Comparison of ENCODE assay signal across 10 cellular contexts in the genomic region with DNA sequence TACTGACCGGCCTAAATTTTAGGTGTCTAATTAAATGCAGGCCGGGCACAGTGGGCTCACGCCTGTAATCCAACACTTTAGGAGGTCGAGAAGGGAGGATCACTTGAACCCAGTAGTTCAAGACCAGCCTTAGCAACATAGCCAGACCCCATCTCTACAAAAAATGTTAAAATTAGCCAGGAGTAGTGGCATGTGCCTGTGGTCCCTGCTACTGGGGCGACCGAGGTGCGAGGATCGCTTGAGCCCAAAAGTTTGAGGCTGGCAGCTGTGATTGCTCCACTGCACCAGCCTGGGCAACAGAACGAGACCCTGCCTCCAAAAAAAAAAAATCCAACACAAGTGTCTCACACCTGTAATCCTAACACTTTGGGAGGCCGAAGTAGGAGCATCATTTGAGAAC. TPM values are rescaled to one million over a fixed set of nuclear protein-coding genes. Genes with fewer than 3 reads are reported as not detected.
DNase-seq lines count a peak whose midpoint lies in the region; ATAC-seq, FAIRE-seq and TF ChIP-seq lines count a peak whose summit lies in the region.
"Had no signal": no experiment of that assay in that cellular context is flagged by ENCODE, and none has a peak within 500 bp of the region (broad histone marks: within the 10 kb centered on the region; RNA-seq: fewer than 3 reads in every experiment).

No MANE protein-coding gene starts in this region.

- H4K91ac ChIP-seq in H9 (ENCODE audit: insufficient read length, low read depth, low read length) = no peak overlapping the region

- peak overlapping the region in 1 of 2 experiments; percentile 100; a peak in 2 of 6 replicates for H3K27ac ChIP-seq in A549
- H3K27ac ChIP-seq in H9 (ENCODE audit: insufficient read length, low read depth, low read length) = no peak overlapping the region

- no peak for TF ChIP-seq RAD21 in A549 (conservative IDR thresholded peaks at IDR 0.05 in 1 of 2, IDR thresholded peaks at IDR 0.05 in 1 of 2)

- no peak overlapping the region for H3K14ac ChIP-seq in H9 (ENCODE audit: insufficient read depth, low read length)

- H3K23me2 ChIP-seq in H9 (ENCODE audit: insufficient read length, low read depth, low read length, poor library complexity, severe bottlenecking) = no peaks in the 10 kb centered on the region

- H3K79me2 ChIP-seq in H9 (ENCODE audit: insufficient read depth, low read length) = peaks cover 11% of the 10 kb centered on the region; the same call in 1 of the 2 replicates

- H2BK15ac ChIP-seq in H9 (ENCODE audit: low read depth, low read length) = no peak overlapping the region

- H3K56ac ChIP-seq in H9 (ENCODE audit: insufficient read length, low read depth, low read length) = no peak overlapping the region

- H4K20me1 ChIP-seq in H9 (ENCODE audit: control insufficient read depth, insufficient read depth, insufficient read length) = no peaks in the 10 kb centered on the region

- H3K18ac ChIP-seq in H9 (ENCODE audit: insufficient read length, low read depth, low read length) = no peak overlapping the region

- H2BK120ac ChIP-seq in H9 (ENCODE audit: low read depth, low read length, poor library complexity, severe bottlenecking) = no peak overlapping the region

- DNase-seq in A549 (ENCODE audit: low read depth in 1 of 2, low spot score in 1 of 2) (no peak), H9 (no peak), naive B cell (no peak), kidney tubule cell (ENCODE audit: low spot score) (no peak), T-helper 9 cell (no peak), Kasumi-1 (lab: John Stamatoyannopoulos, UW) (no peak), HT-29 (ENCODE audit: low spot score) (no peak)
- DNase-seq in activated naive CD8-positive, alpha-beta T cell treated with anti-CD3 and anti-CD28 coated beads, Interleukin-2, amount 10 ng/mL, durations not matched to agents 7 days and 5 days = no peak

- H3K9me3 Mint-ChIP-seq in H9 = no peaks in the 10 kb centered on the region
- no peaks in the 10 kb centered on the region for H3K9me3 Mint-ChIP-seq in activated naive CD8-positive, alpha-beta T cell treated with anti-CD3 and anti-CD28 coated beads, Interleukin-2, amount 10 ng/mL, durations not matched to agents 7 days and 5 days
- no peaks in the 10 kb centered on the region for H3K9me3 Mint-ChIP-seq in naive B cell

- H3K9me3 ChIP-seq in A549 (no peaks in the 10 kb centered on the region), H9 (ENCODE audit: control insufficient read depth, low read depth, low read length) (no peaks in the 10 kb centered on the region)

- no peak for FAIRE-seq in A549 (lab: Jason Lieb, UNC)
- FAIRE-seq: TTC549 had no signal

- H3K27me3 Mint-ChIP-seq in H9 (ENCODE audit: low read depth) = no peaks in the 10 kb centered on the region
- H3K27me3 Mint-ChIP-seq in activated naive CD8-positive, alpha-beta T cell treated with anti-CD3 and anti-CD28 coated beads, Interleukin-2, amount 10 ng/mL, durations not matched to agents 7 days and 5 days = no peaks in the 10 kb centered on the region
- peaks cover 0 to 6% (median 3%) of the 10 kb centered on the region in 3 donors for H3K27me3 Mint-ChIP-seq in naive B cell

- H3T11ph ChIP-seq in H9 (ENCODE audit: low read length) = no peak overlapping the region

- CTCF ChIA-PET in A549 (lab: Yijun Ruan, JAX) = interaction anchor here (1.2 kb wide), 1 partner anchor 23 kb away, joined by 3 read pairs; no protein-coding TSS in a partner anchor

- H2BK12ac ChIP-seq in H9 (ENCODE audit: insufficient read length, low read depth, low read length) = no peak overlapping the region

- H3K36me3 Mint-ChIP-seq in H9 (ENCODE audit: insufficient read depth in 1 of 3, low read depth in 3 of 3) = peaks cover 0 to 3% (median 0%) of the 10 kb centered on the region in 3 experiments; a peak in 2 of 7 replicates
- peaks cover 2% of the 10 kb centered on the region for H3K36me3 Mint-ChIP-seq in activated naive CD8-positive, alpha-beta T cell treated with anti-CD3 and anti-CD28 coated beads, Interleukin-2, amount 10 ng/mL, durations not matched to agents 7 days and 5 days
- no peaks in the 10 kb centered on the region for H3K36me3 Mint-ChIP-seq in naive B cell

- no peak overlapping the region for H4K8ac ChIP-seq in H9 (replicated peaks; ENCODE audit: insufficient read length, low read depth, low read length)

- TF ChIP-seq CTCF in A549 (IDR thresholded peaks at IDR 0.05) (no peak), H9 (conservative IDR thresholded peaks at IDR 0.05) (no peak)

- 13% methylated on average over 10 of the region's 10 CpGs for WGBS in A549 (ENCODE audit: missing lambda C conversion rate)
- no CpG with 5 or more reads among the region's 10 CpGs for WGBS in H9 (ENCODE audit: extremely low coverage, insufficient read length, low lambda C conversion rate)

- no peak overlapping the region for H3K9ac ChIP-seq in H9 (ENCODE audit: extremely low read depth, insufficient read length, low read length)

- H2BK20ac ChIP-seq in H9 (ENCODE audit: low read depth, low read length, poor library complexity, severe bottlenecking) = no peak overlapping the region

- H2AK5ac ChIP-seq in H9 (ENCODE audit: insufficient read length, low read length) = no peak overlapping the region

- H2BK5ac ChIP-seq in H9 (ENCODE audit: insufficient read length, low read length) = no peak overlapping the region

- H3K4ac ChIP-seq in H9 (ENCODE audit: low read depth, low read length) = no peak overlapping the region

- H3K27ac Mint-ChIP-seq in H9 (no peak overlapping the region; a peak in 1 of 7 replicates), naive B cell (peak overlapping the region in 2 of 6 donors; percentile 47 to 73)
- H3K27ac Mint-ChIP-seq in activated naive CD8-positive, alpha-beta T cell treated with anti-CD3 and anti-CD28 coated beads, Interleukin-2, amount 10 ng/mL, durations not matched to agents 7 days and 5 days = no peak overlapping the region

- H3K79me1 ChIP-seq in H9 (ENCODE audit: insufficient read depth, low read depth, low read length, poor library complexity, severe bottlenecking) = peaks cover 3% of the 10 kb centered on the region

- POLR2A ChIA-PET in A549 (lab: Yijun Ruan, JAX) = interaction anchor here (0.6 kb wide), 1 partner anchor 222 kb away, joined by 3 read pairs; no protein-coding TSS in a partner anchor
- POLR2A ChIA-PET in activated naive CD8-positive, alpha-beta T cell treated with anti-CD3 and anti-CD28 coated beads, Interleukin-2, amount 10 ng/mL, durations not matched to agents 7 days and 5 days (lab: Charles Lee) = interaction anchor here (0.5 to 1.8 kb wide), 6 partner anchors 23 to 345 kb away, joined by 3 to 7 read pairs (median 4); no protein-coding TSS in a partner anchor

- TF ChIP-seq EP300 in A549 (IDR thresholded peaks at IDR 0.05) = no peak

- H3K4me3 Mint-ChIP-seq in H9 (peak overlapping the region; percentile 81 to 92), naive B cell (peak overlapping the region; percentile 73 to 93 (median 87))
- H3K4me3 Mint-ChIP-seq in activated naive CD8-positive, alpha-beta T cell treated with anti-CD3 and anti-CD28 coated beads, Interleukin-2, amount 10 ng/mL, durations not matched to agents 7 days and 5 days = peak overlapping the region; percentile 91

- no peak overlapping the region for H3K23ac ChIP-seq in H9 (ENCODE audit: insufficient read length, low read depth, low read length)

- ATAC-seq in A549 = peak in 1 of 2 experiments; percentile 5; a peak in 1 of 6 replicates
- no peak for ATAC-seq in activated naive CD8-positive, alpha-beta T cell treated with anti-CD3 and anti-CD28 coated beads, Interleukin-2, amount 10 ng/mL, durations not matched to agents 7 days and 5 days (ENCODE audit: low read depth)
- ATAC-seq in naive B cell (ENCODE audit: low read depth in 2 of 2) = no peak

- no peak overlapping the region for H4K5ac ChIP-seq in H9 (ENCODE audit: insufficient read length, low read depth, low read length)

- H3K4me2 ChIP-seq in A549 (peak overlapping the region; percentile 89), H9 (ENCODE audit: insufficient read depth, insufficient read length, low read length) (no peak overlapping the region)

- H2AFZ ChIP-seq in H9 (ENCODE audit: low read length) = no peak overlapping the region

- H3K4me3 ChIP-seq in A549 = peak overlapping the region; percentile 95

- no peak for TF ChIP-seq POLR2A in A549 (IDR thresholded peaks at IDR 0.05; ENCODE audit: low read length)

- H3K4me1 ChIP-seq in A549 = peaks cover 17% of the 10 kb centered on the region; the same call in 2 of the 3 replicates
- H3K4me1 ChIP-seq in H9 (ENCODE audit: insufficient read depth, low read length) = no peaks in the 10 kb centered on the region; the same call in 1 of the 2 replicates

- H3K27me3 ChIP-seq in H9 (ENCODE audit: insufficient read depth, low read length) = no peaks in the 10 kb centered on the region

- H3K4me1 Mint-ChIP-seq in H9 (peaks cover 12 to 27% of the 10 kb centered on the region in 2 experiments), naive B cell (peaks cover 16 to 18% (median 17%) of the 10 kb centered on the region in 3 donors)
- H3K4me1 Mint-ChIP-seq in activated naive CD8-positive, alpha-beta T cell treated with anti-CD3 and anti-CD28 coated beads, Interleukin-2, amount 10 ng/mL, durations not matched to agents 7 days and 5 days = peaks cover 24% of the 10 kb centered on the region

TF ChIP-seq in A549, 52 proteins besides CTCF, POLR2A, EP300 and RAD21 (continues in another document):
- TF ChIP-seq SMC3 (IDR thresholded peaks at IDR 0.05) (no peak), CEBPB (IDR thresholded peaks at IDR 0.05) (no peak)

RNA-seq across cellular contexts. Expression of a gene that starts 0.5 kb away (rescaled TPM):
- polyA plus RNA-seq in A549 (2011; rRNA removed) (46.4 and 53.2 TPM in 2 replicates), A549 (2017; fragmentation: RNase III; extraction: RNeasy Plus Mini Kit Qiagen cat#74134 plus additional on column Dnase treatment) (23.0 to 30.0 TPM (median 26.9 TPM) in 3 replicates), naive B cell (ENCODE audit: low read depth in 6 of 6) (1 to 10 TPM; 1.3 to 9.2 (median 6.2) TPM)
- polyA plus RNA-seq in A549 (2012; cell fraction: cytosol; rRNA removed) = 21.7 and 26.3 TPM in 2 replicates
- polyA plus RNA-seq in A549 (2012; cell fraction: nucleus; rRNA removed) = 33.5 and 72.2 TPM in 2 replicates
- polyA minus RNA-seq in A549 (2011; rRNA and poly(A)+ RNA removed) = 53.5 and 77.5 TPM in 2 replicates
- total RNA-seq in H9 (2021) = 52.7 and 52.9 TPM in 2 replicates
- total RNA-seq in activated naive CD8-positive, alpha-beta T cell treated with anti-CD3 and anti-CD28 coated beads, Interleukin-2, amount 10 ng/mL, durations not matched to agents 7 days and 5 days = 10 to 100 TPM; 33.6 to 37.7 TPM
- 22.0 and 30.4 TPM in 2 replicates for total RNA-seq in HT-29 (2014; rRNA removed; shearing (Covaris generic))

RNA-seq across cellular contexts. Expression of a gene that starts 5.0 kb away (rescaled TPM):
- polyA plus RNA-seq in A549 (2011; rRNA removed) (not detected in 2 replicates), A549 (2017; fragmentation: RNase III; extraction: RNeasy Plus Mini Kit Qiagen cat#74134 plus additional on column Dnase treatment) (not detected in 3 replicates), naive B cell (ENCODE audit: low read depth in 6 of 6) (1 to 10 TPM in 1 of 6 donors, under 1 TPM in 2, not detected in 3; 0.61 to 1.1 (median 0.71) TPM)
- polyA plus RNA-seq in A549 (2012; cell fraction: cytosol; rRNA removed) = 0.06 TPM in 1 of 2 replicates, not detected in the other
- polyA plus RNA-seq in A549 (2012; cell fraction: nucleus; rRNA removed) = not detected in 2 replicates
- not detected in 2 replicates for polyA minus RNA-seq in A549 (2011; rRNA and poly(A)+ RNA removed)
- 14.4 and 15.1 TPM in 2 replicates for total RNA-seq in H9 (2021)
- 1 to 10 TPM; 8.1 to 9.1 TPM for total RNA-seq in activated naive CD8-positive, alpha-beta T cell treated with anti-CD3 and anti-CD28 coated beads, Interleukin-2, amount 10 ng/mL, durations not matched to agents 7 days and 5 days
- total RNA-seq in HT-29 (2014; rRNA removed; shearing (Covaris generic)) = 2.0 and 5.3 TPM in 2 replicates
- total RNA-seq: occipital lobe had no signal
